ENCODE assay signal across 9 cellular contexts in the genomic region with DNA sequence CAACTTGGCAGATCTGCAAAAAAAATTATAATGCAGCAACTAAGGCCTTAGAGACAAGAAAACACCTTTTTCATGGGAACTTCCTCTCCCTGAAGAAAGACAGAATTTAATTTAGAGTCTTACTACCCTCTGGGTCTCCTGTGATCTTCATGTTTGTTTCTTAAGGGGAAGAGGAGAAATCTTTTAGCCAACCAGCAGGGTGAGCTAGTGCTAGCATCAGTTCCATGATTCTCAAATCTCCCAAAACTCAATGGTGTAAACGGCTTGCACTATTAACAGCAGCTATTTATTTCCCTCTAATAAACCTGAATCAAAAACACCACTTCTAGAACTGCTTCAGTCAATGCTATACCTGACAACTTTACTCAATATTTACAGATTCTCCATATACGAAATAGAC. TPM values are rescaled to one million over a fixed set of nuclear protein-coding genes. Genes with fewer than 3 reads are reported as not detected.
DNase-seq lines count a peak whose midpoint lies in the region; ATAC-seq, FAIRE-seq and TF ChIP-seq lines count a peak whose summit lies in the region.
"Had no signal": no experiment of that assay in that cellular context is flagged by ENCODE, and none has a peak within 500 bp of the region (broad histone marks: within the 10 kb centered on the region; RNA-seq: fewer than 3 reads in every experiment).

No MANE protein-coding gene starts in this region.

- H3K9me3 ChIP-seq in DND-41 (ENCODE audit: insufficient read depth, low read length, severe bottlenecking) (no peaks in the 10 kb centered on the region), GM12878 (replicated peaks; ENCODE audit: control insufficient read depth, insufficient read depth, low read length) (no peaks in the 10 kb centered on the region)
- no peaks in the 10 kb centered on the region for H3K9me3 ChIP-seq in effector memory CD4-positive, alpha-beta T cell (ENCODE audit: control insufficient read depth, low read length)

- H3K9ac ChIP-seq in DND-41 (ENCODE audit: low read depth, low read length) (no peak overlapping the region), GM12878 (ENCODE audit: control insufficient read depth, insufficient read depth, low read length) (no peak overlapping the region), mesendoderm (ENCODE audit: low read length) (no peak overlapping the region)

- peaks cover 95% of the 10 kb centered on the region for H3K79me2 ChIP-seq in DND-41 (ENCODE audit: insufficient read depth, low read length)
- peaks cover 81% of the 10 kb centered on the region for H3K79me2 ChIP-seq in GM12878 (ENCODE audit: control insufficient read depth, insufficient read depth, low read length)
- H3K79me2 ChIP-seq in mesendoderm (ENCODE audit: control insufficient read depth, insufficient read depth, low read length): peaks cover 56% of the 10 kb centered on the region

- BruUV-seq in GM12878 (replicated peaks; lab: Mats Ljungman, UMichigan): no TSS peak

- no peak for TF ChIP-seq POLR2A in GM12878 (IDR thresholded peaks at IDR 0.05; ENCODE audit: low read depth, low read length)

- H4K8ac ChIP-seq in mesendoderm (ENCODE audit: low read depth, low read length): no peak overlapping the region

- H3K4me2 ChIP-seq in DND-41 (ENCODE audit: insufficient read depth, low read length) (peak overlapping the region; percentile 89), GM12878 (ENCODE audit: control insufficient read depth, insufficient read depth) (peak overlapping the region; percentile 74; the same call in 1 of the 2 replicates), mesendoderm (ENCODE audit: low read length) (no peak overlapping the region)

- peak; percentile 66 for TF ChIP-seq RAD21 in GM12878 (IDR thresholded peaks at IDR 0.05; ENCODE audit: insufficient read depth, low read depth, low read length)

- peaks cover 5% of the 10 kb centered on the region for H3K79me1 ChIP-seq in mesendoderm (ENCODE audit: low read length)

- H2AK5ac ChIP-seq in mesendoderm (ENCODE audit: low read length): no peak overlapping the region

- CTCF ChIA-PET in GM12878 (lab: Yijun Ruan, JAX): interaction anchor here (0.7 to 3.0 kb wide), 18 partner anchors 9 to 1942 kb away, joined by 3 to 62 read pairs (median 4); no protein-coding TSS in a partner anchor

- no peak for TF ChIP-seq EP300 in GM12878 (IDR thresholded peaks at IDR 0.05; ENCODE audit: borderline replicate concordance in 1 of 2, control insufficient read depth in 1 of 2, low read depth in 2 of 2, low read length in 2 of 2)

- POLR2A ChIA-PET in GM12878 (lab: Charles Lee): interaction anchor here (0.5 to 1.3 kb wide), 4 partner anchors 8 to 55 kb away, joined by 3 read pairs; no protein-coding TSS in a partner anchor

- no peak overlapping the region for H3K56ac ChIP-seq in mesendoderm (ENCODE audit: low read length)

- H3K18ac ChIP-seq in mesendoderm (ENCODE audit: low read length): no peak overlapping the region

- H4K20me1 ChIP-seq in DND-41 (ENCODE audit: insufficient read depth, low read length): peaks cover 57% of the 10 kb centered on the region
- H4K20me1 ChIP-seq in GM12878 (ENCODE audit: control insufficient read depth, insufficient read depth): no peaks in the 10 kb centered on the region

- RAD21 ChIA-PET in GM12878 (lab: Charles Lee; ENCODE audit: unreplicated experiment): interaction anchor here (0.7 to 4.1 kb wide), 7 partner anchors 8 to 439 kb away, joined by 3 to 46 read pairs (median 4); no protein-coding TSS in a partner anchor

- intact Hi-C loops in GM12878 (cut with micrococcal nuclease; ENCODE audit: unreplicated experiment): loop anchor here (1.0 kb wide), 1 partner anchor 147 kb away; no protein-coding TSS in a partner anchor

- H2BK5ac ChIP-seq in mesendoderm (ENCODE audit: low read length): no peak overlapping the region

- H3K23ac ChIP-seq in mesendoderm (ENCODE audit: low read length): no peak overlapping the region

- no peak overlapping the region for H2BK120ac ChIP-seq in mesendoderm (ENCODE audit: low read depth, low read length)

- H2BK15ac ChIP-seq in mesendoderm (replicated peaks; ENCODE audit: low read depth): no peak overlapping the region

- no peak overlapping the region for H3K4ac ChIP-seq in mesendoderm (ENCODE audit: low read depth, low read length)

- no peak overlapping the region for H3K4me3 ChIP-seq in DND-41 (ENCODE audit: low read depth in 1 of 2, low read length in 2 of 2)
- peak overlapping the region; percentile 70; the same call in 1 of the 2 replicates for H3K4me3 ChIP-seq in GM12878
- H3K4me3 ChIP-seq in mesendoderm (ENCODE audit: low read length): no peak overlapping the region
- no peak overlapping the region for H3K4me3 ChIP-seq in effector memory CD4-positive, alpha-beta T cell (ENCODE audit: insufficient read depth, low read depth, low read length, poor library complexity, severe bottlenecking)

- H3K4me1 ChIP-seq in DND-41 (ENCODE audit: insufficient read depth, low read length) (peaks cover 60% of the 10 kb centered on the region), GM12878 (ENCODE audit: control insufficient read depth, insufficient read depth, low read length) (peaks cover 4% of the 10 kb centered on the region; the same call in 1 of the 2 replicates), mesendoderm (ENCODE audit: control insufficient read depth, low read depth, low read length) (peaks cover 6% of the 10 kb centered on the region)
- H3K4me1 ChIP-seq in effector memory CD4-positive, alpha-beta T cell (ENCODE audit: control insufficient read depth, insufficient read depth, low read length, poor library complexity, severe bottlenecking): peaks cover 30% of the 10 kb centered on the region

- H4K5ac ChIP-seq in mesendoderm (ENCODE audit: low read length): no peak overlapping the region

- no peak overlapping the region for H2AFZ ChIP-seq in DND-41 (ENCODE audit: low read depth, low read length)
- no peak overlapping the region for H2AFZ ChIP-seq in GM12878 (ENCODE audit: control insufficient read depth, low read depth, low read length)

- no peak for FAIRE-seq in GM12878 (lab: Jason Lieb, UNC)

- in situ Hi-C loops in GM12878 (cut with MboI): no loop called here

- 88% methylated on average over 2 of the region's 2 CpGs for WGBS in GM12878 (ENCODE audit: insufficient coverage, insufficient replicate concordance, low lambda C conversion rate, missing lambda C conversion rate)
- no CpG with 5 or more reads among the region's 2 CpGs for WGBS in mesendoderm (ENCODE audit: extremely low coverage, insufficient coverage, low lambda C conversion rate)

- H3K27me3 ChIP-seq in DND-41 (ENCODE audit: insufficient read depth, low read length, poor library complexity): no peaks in the 10 kb centered on the region
- no peaks in the 10 kb centered on the region for H3K27me3 ChIP-seq in GM12878 (replicated peaks in 1 of 2; ENCODE audit: control insufficient read depth in 2 of 2, insufficient read depth in 2 of 2, low read length in 1 of 2)
- no peaks in the 10 kb centered on the region for H3K27me3 ChIP-seq in mesendoderm (ENCODE audit: insufficient read depth, low read length, poor library complexity)
- no peaks in the 10 kb centered on the region for H3K27me3 ChIP-seq in effector memory CD4-positive, alpha-beta T cell (replicated peaks; ENCODE audit: control insufficient read depth, insufficient read depth, low read length, poor library complexity, severe bottlenecking)

- DNase-seq in DND-41 (no peak), GM12878 (ENCODE audit: low read depth, low spot score) (no peak), mesendoderm (peak; percentile 57), mesenteric fat pad (ENCODE audit: low spot score) (no peak)
- no peak for DNase-seq in effector memory CD4-positive, alpha-beta T cell
- DNase-seq in activated CD4-positive, alpha-beta T cell treated with anti-CD3 and anti-CD28 coated beads for 1 hour: no peak
- DNase-seq: stimulated activated CD4-positive, alpha-beta T cell treated with anti-CD3 and anti-CD28 coated beads, Interleukin-12 subunit alpha, Interleukin-12 subunit beta, amount 100 ng/mL, for 4 hours had no signal

- SMC1A ChIA-PET in GM12878 (lab: Charles Lee; ENCODE audit: uncharacterized antibody, unreplicated experiment): interaction anchor here (0.6 to 3.6 kb wide), 8 partner anchors 9 to 147 kb away, joined by 3 to 31 read pairs (median 4); no protein-coding TSS in a partner anchor

- ATAC-seq in DND-41 (ENCODE audit: insufficient read depth, low read depth) (no peak), GM12878 (no peak), GM21367 (IDR thresholded peaks at IDR 0.05; ENCODE audit: unreplicated experiment) (no peak)

- peak; percentile 51 for TF ChIP-seq CTCF in DND-41 (IDR thresholded peaks at IDR 0.05; ENCODE audit: borderline replicate concordance, extremely low read depth, low read length, poor library complexity, severe bottlenecking)
- peak; percentile 33; the same call in 1 of the 2 replicates for TF ChIP-seq CTCF in LNCAP (IDR thresholded peaks at IDR 0.05)
- TF ChIP-seq CTCF in GM12878 (IDR thresholded peaks at IDR 0.05 in 2 of 3, conservative IDR thresholded peaks at IDR 0.05 in 1 of 3; ENCODE audit: control insufficient read depth in 2 of 3, extremely low read depth in 1 of 3, insufficient read depth in 1 of 3, low read depth in 3 of 3, low read length in 3 of 3): peak; percentile 57 to 60 (median 60)

- H3K27ac ChIP-seq in DND-41 (ENCODE audit: low read length): no peak overlapping the region
- H3K27ac ChIP-seq in GM12878 (ENCODE audit: control insufficient read depth, insufficient read depth): no peak overlapping the region
- no peak overlapping the region for H3K27ac ChIP-seq in mesendoderm (ENCODE audit: low read depth, low read length)
- H3K27ac ChIP-seq in effector memory CD4-positive, alpha-beta T cell (ENCODE audit: insufficient read depth, low read length, poor library complexity, severe bottlenecking): no peak overlapping the region

- H3K36me3 ChIP-seq in DND-41 (ENCODE audit: insufficient read depth, low read length): peaks cover 34% of the 10 kb centered on the region
- H3K36me3 ChIP-seq in GM12878 (ENCODE audit: control insufficient read depth in 2 of 2, insufficient read depth in 2 of 2, low read length in 1 of 2): no peaks in the 10 kb centered on the region
- no peaks in the 10 kb centered on the region for H3K36me3 ChIP-seq in mesendoderm (ENCODE audit: control insufficient read depth, insufficient read depth, low read length)
- H3K36me3 ChIP-seq in effector memory CD4-positive, alpha-beta T cell (ENCODE audit: control insufficient read depth, insufficient read depth, low read length): no peaks in the 10 kb centered on the region

RNA-seq across cellular contexts. Expression of a gene that starts 3.8 kb away (rescaled TPM):
- 372 and 377 TPM in 2 replicates for total RNA-seq in GM12878 (2013; cell fraction: nucleolus; rRNA removed)
- total RNA-seq in GM12878 (2014; rRNA removed): 34.5 and 40.6 TPM in 2 replicates
- total RNA-seq in GM12878 (2014; rRNA removed; fragmentation: Illumina TruSeq; extraction: Trizol): 55.3 and 61.5 TPM in 2 replicates
- 34.5 and 36.0 TPM in 2 replicates for total RNA-seq in GM12878 (2021)
- polyA plus RNA-seq in GM12878 (2011; ENCODE audit: low read depth): 6.4 TPM
- 26.7 and 43.1 TPM in 2 replicates for polyA plus RNA-seq in GM12878 (2011; rRNA removed)
- 7.2 and 8.1 TPM in 2 replicates for polyA plus RNA-seq in GM12878 (2011; cell fraction: cytosol; rRNA removed)
- polyA plus RNA-seq in GM12878 (2011; cell fraction: nucleus; rRNA removed): 28.8 and 30.8 TPM in 2 replicates
- 13.3 and 14.2 TPM in 2 replicates for polyA plus RNA-seq in GM12878 (2012)
- 24.1 and 33.3 TPM in 2 replicates for polyA plus RNA-seq in GM12878 (2014; fragmentation: Illumina TruSeq; extraction: Trizol)
- 10 to 100 TPM; 28.1 to 34.4 TPM for polyA plus RNA-seq in GM12878 (2014; fragmentation: Nextera tagmentation; extraction: Ambion mirVana)
- polyA plus RNA-seq in GM12878 (2014; rRNA removed): 14.4 and 17.7 TPM in 2 replicates
- 10 to 100 TPM; 27.7 to 30.8 TPM for polyA plus RNA-seq in GM12878 (2016; fragmentation: Nextera tagmentation; extraction: Ambion mirVana)
- 67.0 and 86.5 TPM in 2 replicates for polyA minus RNA-seq in GM12878 (2011; rRNA and poly(A)+ RNA removed)
- polyA minus RNA-seq in GM12878 (2011; cell fraction: cytosol; rRNA and poly(A)+ RNA removed): 15.5 and 17.4 TPM in 2 replicates
- 93.1 and 154 TPM in 2 replicates for polyA minus RNA-seq in GM12878 (2011; cell fraction: nucleus; rRNA and poly(A)+ RNA removed)
- polyA plus RNA-seq in mesendoderm (2013, experiment 1 of 2): 46.1 TPM
- polyA plus RNA-seq in mesendoderm (2013, experiment 2 of 2): 46.4 TPM
- total RNA-seq in mesenteric fat pad: 38.3 TPM
